ENCODE assay signal across 11 cellular contexts in genomic region chr12:6925239-6925542, GRCh38. TPM values are rescaled to one million over a fixed set of nuclear protein-coding genes. Genes with fewer than 3 reads are reported as not detected.
DNase-seq lines count a peak whose midpoint lies in the region; ATAC-seq, FAIRE-seq and TF ChIP-seq lines count a peak whose summit lies in the region.
"Had no signal": no experiment of that assay in that cellular context is flagged by ENCODE, and none has a peak within 500 bp of the region (broad histone marks: within the 10 kb centered on the region; RNA-seq: fewer than 3 reads in every experiment).

No MANE protein-coding gene starts in this region.

- H3K27ac ChIP-seq in iPS-20b (ENCODE audit: low read length): peak overlapping the region; percentile 64
- peak overlapping the region; percentile 99 for H3K27ac ChIP-seq in stomach smooth muscle (ENCODE audit: low read length)

- H3K9me3 Mint-ChIP-seq in activated T-helper 17 cell treated with anti-CD3 and anti-CD28 coated beads, Interleukin-2, amount 50 U/mL, for 72 hours: no peaks in the 10 kb centered on the region

- H3K4me3 Mint-ChIP-seq in activated T-helper 17 cell treated with anti-CD3 and anti-CD28 coated beads, Interleukin-2, amount 50 U/mL, for 72 hours: peak overlapping the region; percentile 87

- H3K36me3 ChIP-seq in iPS-20b (ENCODE audit: insufficient read depth, low read depth, low read length): peaks cover 42% of the 10 kb centered on the region
- H3K36me3 ChIP-seq in stomach smooth muscle (ENCODE audit: control insufficient read depth in 2 of 2, insufficient read depth in 2 of 2, low read length in 2 of 2): peaks cover 9 to 20% of the 10 kb centered on the region in 2 donors

- DNase-seq in DMS53 (lab: John Stamatoyannopoulos, UW) (peak; percentile 71), DMS53 treated with DMSO at 0.1 percent for 48 hours (lab: John Stamatoyannopoulos, UW; ENCODE audit: unreplicated experiment) (no peak), Kasumi-1 (lab: John Stamatoyannopoulos, UW) (no peak), GM12891 (ENCODE audit: insufficient read length, low spot score) (no peak)
- DNase-seq: NCI-H2029 treated with DMSO at 0.1 percent for 48 hours had no signal

- H3K4me1 ChIP-seq in iPS-20b (ENCODE audit: insufficient read depth, low read length): peaks cover 33% of the 10 kb centered on the region; the same call in 1 of the 2 replicates
- peaks cover 56% of the 10 kb centered on the region for H3K4me1 ChIP-seq in stomach smooth muscle (ENCODE audit: control insufficient read depth, insufficient read depth, low read length)

- H3K9me3 ChIP-seq in iPS-20b (ENCODE audit: insufficient read depth, low read depth, low read length) (no peaks in the 10 kb centered on the region), stomach smooth muscle (ENCODE audit: control insufficient read depth in 2 of 2, low read length in 2 of 2) (no peaks in the 10 kb centered on the region)

- H3K27me3 ChIP-seq in iPS-20b (ENCODE audit: insufficient read depth, low read length): no peaks in the 10 kb centered on the region
- no peaks in the 10 kb centered on the region for H3K27me3 ChIP-seq in stomach smooth muscle (ENCODE audit: control insufficient read depth in 1 of 2, insufficient read depth in 2 of 2, low read length in 2 of 2)

- ATAC-seq in activated T-helper 17 cell treated with anti-CD3 and anti-CD28 coated beads, Interleukin-2, amount 50 U/mL, for 72 hours (replicated peaks): no peak
- no peak for ATAC-seq in HG03045 (IDR thresholded peaks at IDR 0.05; ENCODE audit: unreplicated experiment)

- H3K27me3 Mint-ChIP-seq in activated T-helper 17 cell treated with anti-CD3 and anti-CD28 coated beads, Interleukin-2, amount 50 U/mL, for 72 hours: no peaks in the 10 kb centered on the region
- H3K27me3 Mint-ChIP-seq: activated naive CD8-positive, alpha-beta T cell had no signal

- H3K9ac ChIP-seq in iPS-20b (ENCODE audit: low read depth, low read length) (peak overlapping the region; percentile 70; the same call in 1 of the 2 replicates), stomach smooth muscle (ENCODE audit: low read length in 2 of 2) (peak overlapping the region; percentile 87 to 98)

- TF ChIP-seq POLR2A in GM12891 (IDR thresholded peaks at IDR 0.05; ENCODE audit: low read depth, low read length): no peak

- no peak for FAIRE-seq in GM12891 (lab: Jason Lieb, UNC)

- peak overlapping the region; percentile 98 for H3K27ac Mint-ChIP-seq in activated T-helper 17 cell treated with anti-CD3 and anti-CD28 coated beads, Interleukin-2, amount 50 U/mL, for 72 hours

- H3K36me3 Mint-ChIP-seq in activated T-helper 17 cell treated with anti-CD3 and anti-CD28 coated beads, Interleukin-2, amount 50 U/mL, for 72 hours (ENCODE audit: low read depth): peaks cover 76% of the 10 kb centered on the region
- H3K36me3 Mint-ChIP-seq: activated naive CD8-positive, alpha-beta T cell had no signal

- H3K4me3 ChIP-seq in iPS-20b (ENCODE audit: low read length) (peak overlapping the region; percentile 74; the same call in 1 of the 2 replicates), stomach smooth muscle (ENCODE audit: low read length in 2 of 2) (peak overlapping the region in 1 of 2 donors; percentile 76)

- peaks cover 48% of the 10 kb centered on the region for H3K4me1 Mint-ChIP-seq in activated T-helper 17 cell treated with anti-CD3 and anti-CD28 coated beads, Interleukin-2, amount 50 U/mL, for 72 hours

TF ChIP-seq in GM12891, 5 proteins besides CTCF, POLR2A, EP300 and RAD21:
- no peak for TF ChIP-seq TAF1 (IDR thresholded peaks at IDR 0.05; ENCODE audit: low read depth, low read length)
- no peak for TF ChIP-seq PAX5 (IDR thresholded peaks at IDR 0.05; ENCODE audit: insufficient read depth, low read length, severe bottlenecking)
- no peak for TF ChIP-seq POU2F2 (IDR thresholded peaks at IDR 0.05; ENCODE audit: low read depth, low read length)
- no peak for TF ChIP-seq POLR2AphosphoS5 (IDR thresholded peaks at IDR 0.05; ENCODE audit: low read depth, low read length)
- TF ChIP-seq SPI1 (IDR thresholded peaks at IDR 0.05; ENCODE audit: low read depth, low read length): no peak

RNA-seq across cellular contexts. Expression of gene ATN1, which starts 2.6 kb away (rescaled TPM):
- total RNA-seq in activated T-helper 17 cell treated with anti-CD3 and anti-CD28 coated beads, Interleukin-2, amount 50 U/mL, for 72 hours: 10 to 100 TPM; 34.0 to 62.3 TPM
- 27.4 TPM for polyA plus RNA-seq in GM12891 (2012; ENCODE audit: low read depth, missing spikeins)

RNA-seq across cellular contexts. Expression of gene ENO2, which starts 10.8 kb away (rescaled TPM):
- 100 to 1,000 TPM; 234 to 858 TPM for total RNA-seq in activated T-helper 17 cell treated with anti-CD3 and anti-CD28 coated beads, Interleukin-2, amount 50 U/mL, for 72 hours
- 116 TPM for polyA plus RNA-seq in GM12891 (2012; ENCODE audit: low read depth, missing spikeins)

RNA-seq across cellular contexts. Expression of gene RNU7-1, which starts 18.4 kb away (rescaled TPM):
- not detected for total RNA-seq in activated T-helper 17 cell treated with anti-CD3 and anti-CD28 coated beads, Interleukin-2, amount 50 U/mL, for 72 hours
- not detected for polyA plus RNA-seq in GM12891 (2012; ENCODE audit: low read depth, missing spikeins)
- total RNA-seq: renal cortical epithelial cell had no signal

RNA-seq across cellular contexts. Expression of gene C12orf57, which starts 18.6 kb away (rescaled TPM):
- 100 to 1,000 TPM; 192 to 307 TPM for total RNA-seq in activated T-helper 17 cell treated with anti-CD3 and anti-CD28 coated beads, Interleukin-2, amount 50 U/mL, for 72 hours
- polyA plus RNA-seq in GM12891 (2012; ENCODE audit: low read depth, missing spikeins): 367 TPM

RNA-seq across cellular contexts. Expression of gene LRRC23, which starts 20.6 kb away (rescaled TPM):
- 1 to 10 TPM; 4.4 to 7.6 TPM for total RNA-seq in activated T-helper 17 cell treated with anti-CD3 and anti-CD28 coated beads, Interleukin-2, amount 50 U/mL, for 72 hours
- polyA plus RNA-seq in GM12891 (2012; ENCODE audit: low read depth, missing spikeins): 7.9 TPM
